12 cellular contexts compared by ENCODE assay signal in the genomic region with DNA sequence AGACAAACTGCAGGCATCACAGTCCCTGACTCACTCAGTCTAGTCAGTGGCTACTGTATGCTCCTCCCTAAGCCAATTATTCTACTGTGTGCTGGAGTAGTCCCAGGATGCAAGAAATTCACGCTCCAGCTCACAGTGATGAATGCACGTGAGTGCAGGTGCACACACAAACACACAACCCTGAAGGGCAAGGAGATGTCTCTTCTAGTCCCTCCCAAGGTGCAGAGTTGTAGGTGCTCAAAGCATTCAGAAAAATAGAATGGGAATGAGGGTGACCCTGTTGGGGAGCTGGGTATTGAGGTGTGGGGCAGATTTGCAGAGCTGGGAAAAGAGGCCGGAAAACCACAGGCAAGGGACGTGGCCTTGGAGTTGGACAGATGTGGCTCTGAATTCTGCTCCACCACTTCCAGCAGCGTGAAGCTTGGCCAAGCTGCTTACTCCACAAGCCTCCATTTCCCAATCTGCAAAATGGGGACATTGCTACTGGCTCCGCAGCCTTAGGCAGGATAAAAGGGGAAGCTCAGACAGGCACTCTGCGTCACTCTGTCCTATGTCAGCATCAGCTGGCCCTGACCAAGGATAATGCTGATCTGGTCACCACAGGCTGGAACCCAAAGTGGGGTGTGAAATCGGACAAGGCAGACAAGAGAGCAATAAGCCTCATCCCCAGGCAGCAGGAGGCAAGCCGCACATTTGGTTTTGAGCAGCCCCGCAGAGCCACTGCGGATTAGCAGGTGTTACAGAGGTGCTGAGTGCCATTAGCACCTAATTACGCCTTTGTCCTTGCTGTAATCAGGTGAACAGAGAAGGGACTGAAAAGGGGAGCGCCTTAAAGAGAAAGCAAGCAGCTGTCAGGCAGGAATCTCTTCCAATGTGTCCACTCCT. TPM values are rescaled to one million over a fixed set of nuclear protein-coding genes. Genes with fewer than 3 reads are reported as not detected.
A peak's percentile ranks its signal among the peaks of the same experiment; 100 is the strongest.
DNase-seq lines count a peak whose midpoint lies in the region; ATAC-seq and TF ChIP-seq lines count a peak whose summit lies in the region.
"Had no signal": no experiment of that assay in that cellular context is flagged by ENCODE, and none has a peak within 500 bp of the region (broad histone marks: within the 10 kb centered on the region; RNA-seq: fewer than 3 reads in every experiment).

No MANE protein-coding gene starts in this region.

- H3K36me3 Mint-ChIP-seq in activated naive CD8-positive, alpha-beta T cell treated with anti-CD3 and anti-CD28 coated beads, Interleukin-2, amount 10 ng/mL, durations not matched to agents 7 days and 5 days = peaks cover 5% of the 10 kb centered on the region
- H3K36me3 Mint-ChIP-seq in activated naive CD8-positive, alpha-beta T cell treated with anti-CD3 and anti-CD28 coated beads for 36 hours = peaks cover 5% of the 10 kb centered on the region
- H3K36me3 Mint-ChIP-seq in activated CD8-positive, alpha-beta T cell treated with anti-CD3 and anti-CD28 coated beads for 36 hours (ENCODE audit: low read depth) = no peaks in the 10 kb centered on the region
- H3K36me3 Mint-ChIP-seq in stimulated activated memory B cell treated with anti-CD40 and anti-IgM and Interleukin-4, amounts not matched to agents 10 μg/mL and 1 μg/mL and 100 μg/mL, for 72 hours = no peaks in the 10 kb centered on the region
- H3K36me3 Mint-ChIP-seq: mesothelial cell of epicardium had no signal

- no peak overlapping the region for H3K4me3 Mint-ChIP-seq in activated naive CD8-positive, alpha-beta T cell treated with anti-CD3 and anti-CD28 coated beads, Interleukin-2, amount 10 ng/mL, durations not matched to agents 7 days and 5 days
- no peak overlapping the region for H3K4me3 Mint-ChIP-seq in activated naive CD8-positive, alpha-beta T cell treated with anti-CD3 and anti-CD28 coated beads for 36 hours
- no peak overlapping the region for H3K4me3 Mint-ChIP-seq in activated CD8-positive, alpha-beta T cell treated with anti-CD3 and anti-CD28 coated beads for 36 hours
- no peak overlapping the region for H3K4me3 Mint-ChIP-seq in stimulated activated memory B cell treated with anti-CD40 and anti-IgM and Interleukin-4, amounts not matched to agents 10 μg/mL and 1 μg/mL and 100 μg/mL, for 72 hours
- H3K4me3 Mint-ChIP-seq: mesothelial cell of epicardium had no signal

- POLR2A ChIA-PET in activated naive CD8-positive, alpha-beta T cell treated with anti-CD3 and anti-CD28 coated beads, Interleukin-2, amount 10 ng/mL, durations not matched to agents 7 days and 5 days (lab: Charles Lee) = interaction anchor here (0.5 to 1.3 kb wide), 2 partner anchors 11 to 140 kb away, joined by 3 to 5 read pairs; no protein-coding TSS in a partner anchor
- POLR2A ChIA-PET in activated CD8-positive, alpha-beta T cell treated with anti-CD3 and anti-CD28 coated beads for 36 hours (lab: Charles Lee) = no interaction called here

- peak overlapping the region; percentile 81 for H3K27ac Mint-ChIP-seq in activated naive CD8-positive, alpha-beta T cell treated with anti-CD3 and anti-CD28 coated beads, Interleukin-2, amount 10 ng/mL, durations not matched to agents 7 days and 5 days
- no peak overlapping the region for H3K27ac Mint-ChIP-seq in activated naive CD8-positive, alpha-beta T cell treated with anti-CD3 and anti-CD28 coated beads for 36 hours
- H3K27ac Mint-ChIP-seq in activated CD8-positive, alpha-beta T cell treated with anti-CD3 and anti-CD28 coated beads for 36 hours = peak overlapping the region; percentile 46
- H3K27ac Mint-ChIP-seq in stimulated activated memory B cell treated with anti-CD40 and anti-IgM and Interleukin-4, amounts not matched to agents 10 μg/mL and 1 μg/mL and 100 μg/mL, for 72 hours = peak overlapping the region; percentile 87
- H3K27ac Mint-ChIP-seq: mesothelial cell of epicardium had no signal

- peaks cover 61% of the 10 kb centered on the region for H3K4me1 Mint-ChIP-seq in activated naive CD8-positive, alpha-beta T cell treated with anti-CD3 and anti-CD28 coated beads, Interleukin-2, amount 10 ng/mL, durations not matched to agents 7 days and 5 days
- peaks cover 57% of the 10 kb centered on the region for H3K4me1 Mint-ChIP-seq in activated naive CD8-positive, alpha-beta T cell treated with anti-CD3 and anti-CD28 coated beads for 36 hours
- peaks cover 72% of the 10 kb centered on the region for H3K4me1 Mint-ChIP-seq in activated CD8-positive, alpha-beta T cell treated with anti-CD3 and anti-CD28 coated beads for 36 hours (ENCODE audit: low read depth)
- H3K4me1 Mint-ChIP-seq in stimulated activated memory B cell treated with anti-CD40 and anti-IgM and Interleukin-4, amounts not matched to agents 10 μg/mL and 1 μg/mL and 100 μg/mL, for 72 hours = peaks cover 97% of the 10 kb centered on the region

- CTCF ChIA-PET in activated CD8-positive, alpha-beta T cell treated with anti-CD3 and anti-CD28 coated beads for 36 hours (lab: Charles Lee) = interaction anchor here (0.8 to 1.0 kb wide), 2 partner anchors 9 to 160 kb away, joined by 3 read pairs; no protein-coding TSS in a partner anchor

- ATAC-seq in activated naive CD8-positive, alpha-beta T cell treated with anti-CD3 and anti-CD28 coated beads, Interleukin-2, amount 10 ng/mL, durations not matched to agents 7 days and 5 days (ENCODE audit: low read depth) = no peak
- no peak for ATAC-seq in activated CD8-positive, alpha-beta T cell treated with anti-CD3 and anti-CD28 coated beads for 36 hours
- ATAC-seq in stimulated activated memory B cell treated with anti-CD40 and anti-IgM and Interleukin-4, amounts not matched to agents 10 μg/mL and 1 μg/mL and 100 μg/mL, for 72 hours = no peak

- intact Hi-C loops in activated CD8-positive, alpha-beta T cell treated with anti-CD3 and anti-CD28 coated beads for 36 hours (cut with micrococcal nuclease) = no loop called here

- H3K27me3 Mint-ChIP-seq in activated naive CD8-positive, alpha-beta T cell treated with anti-CD3 and anti-CD28 coated beads, Interleukin-2, amount 10 ng/mL, durations not matched to agents 7 days and 5 days = no peaks in the 10 kb centered on the region
- no peaks in the 10 kb centered on the region for H3K27me3 Mint-ChIP-seq in activated naive CD8-positive, alpha-beta T cell treated with anti-CD3 and anti-CD28 coated beads for 36 hours
- H3K27me3 Mint-ChIP-seq in activated CD8-positive, alpha-beta T cell treated with anti-CD3 and anti-CD28 coated beads for 36 hours = no peaks in the 10 kb centered on the region
- H3K27me3 Mint-ChIP-seq in stimulated activated memory B cell treated with anti-CD40 and anti-IgM and Interleukin-4, amounts not matched to agents 10 μg/mL and 1 μg/mL and 100 μg/mL, for 72 hours = no peaks in the 10 kb centered on the region

- no peak for TF ChIP-seq CTCF in activated CD8-positive, alpha-beta T cell treated with anti-CD3 and anti-CD28 coated beads for 36 hours (IDR thresholded peaks at IDR 0.05)

- DNase-seq in activated naive CD8-positive, alpha-beta T cell treated with anti-CD3 and anti-CD28 coated beads, Interleukin-2, amount 10 ng/mL, durations not matched to agents 7 days and 5 days = no peak
- DNase-seq in activated naive CD8-positive, alpha-beta T cell treated with anti-CD3 and anti-CD28 coated beads for 36 hours = no peak
- DNase-seq in NCI-H2107 (lab: John Stamatoyannopoulos, UW) (peak; percentile 63), germinal center (ENCODE audit: low spot score) (no peak), midbrain (lab: John Stamatoyannopoulos, UW) (no peak)
- DNase-seq in activated CD8-positive, alpha-beta T cell treated with anti-CD3 and anti-CD28 coated beads for 36 hours = no peak
- DNase-seq in effector CD4-positive, alpha-beta T cell = no peak
- DNase-seq: hippocampal formation, T-helper 9 cell, thyroid gland had no signal

- H3K9me3 Mint-ChIP-seq in activated naive CD8-positive, alpha-beta T cell treated with anti-CD3 and anti-CD28 coated beads, Interleukin-2, amount 10 ng/mL, durations not matched to agents 7 days and 5 days = no peaks in the 10 kb centered on the region
- no peaks in the 10 kb centered on the region for H3K9me3 Mint-ChIP-seq in activated naive CD8-positive, alpha-beta T cell treated with anti-CD3 and anti-CD28 coated beads for 36 hours
- H3K9me3 Mint-ChIP-seq in activated CD8-positive, alpha-beta T cell treated with anti-CD3 and anti-CD28 coated beads for 36 hours = no peaks in the 10 kb centered on the region
- H3K9me3 Mint-ChIP-seq in stimulated activated memory B cell treated with anti-CD40 and anti-IgM and Interleukin-4, amounts not matched to agents 10 μg/mL and 1 μg/mL and 100 μg/mL, for 72 hours = no peaks in the 10 kb centered on the region
- H3K9me3 Mint-ChIP-seq: mesothelial cell of epicardium had no signal

RNA-seq across cellular contexts. Expression of a gene that starts 54.9 kb away (rescaled TPM):
- 10 to 100 TPM; 29.3 to 31.1 TPM for total RNA-seq in activated naive CD8-positive, alpha-beta T cell treated with anti-CD3 and anti-CD28 coated beads, Interleukin-2, amount 10 ng/mL, durations not matched to agents 7 days and 5 days
- total RNA-seq in activated naive CD8-positive, alpha-beta T cell treated with anti-CD3 and anti-CD28 coated beads for 36 hours = 1 to 10 TPM; 1.4 to 1.6 TPM
- 1 to 10 TPM; 3.2 to 3.3 TPM for total RNA-seq in activated CD8-positive, alpha-beta T cell treated with anti-CD3 and anti-CD28 coated beads for 36 hours

Comparison
In these comparisons a context has a peak if more than half of its experiments do, and no peak if none do; other contexts are left out.
1. RNA of a gene that starts 54.9 kb away (total RNA-seq): 29.3 to 31.1 TPM in activated naive CD8-positive, alpha-beta T cell treated with anti-CD3 and anti-CD28 coated beads, Interleukin-2, amount 10 ng/mL, durations not matched to agents 7 days and 5 days; 3.2 to 3.3 TPM in activated CD8-positive, alpha-beta T cell treated with anti-CD3 and anti-CD28 coated beads for 36 hours and 1.4 to 1.6 TPM in activated naive CD8-positive, alpha-beta T cell treated with anti-CD3 and anti-CD28 coated beads for 36 hours; every median in the first group is over 4 times any median in the second.